25 cellular contexts compared by ENCODE assay signal in the genomic region with DNA sequence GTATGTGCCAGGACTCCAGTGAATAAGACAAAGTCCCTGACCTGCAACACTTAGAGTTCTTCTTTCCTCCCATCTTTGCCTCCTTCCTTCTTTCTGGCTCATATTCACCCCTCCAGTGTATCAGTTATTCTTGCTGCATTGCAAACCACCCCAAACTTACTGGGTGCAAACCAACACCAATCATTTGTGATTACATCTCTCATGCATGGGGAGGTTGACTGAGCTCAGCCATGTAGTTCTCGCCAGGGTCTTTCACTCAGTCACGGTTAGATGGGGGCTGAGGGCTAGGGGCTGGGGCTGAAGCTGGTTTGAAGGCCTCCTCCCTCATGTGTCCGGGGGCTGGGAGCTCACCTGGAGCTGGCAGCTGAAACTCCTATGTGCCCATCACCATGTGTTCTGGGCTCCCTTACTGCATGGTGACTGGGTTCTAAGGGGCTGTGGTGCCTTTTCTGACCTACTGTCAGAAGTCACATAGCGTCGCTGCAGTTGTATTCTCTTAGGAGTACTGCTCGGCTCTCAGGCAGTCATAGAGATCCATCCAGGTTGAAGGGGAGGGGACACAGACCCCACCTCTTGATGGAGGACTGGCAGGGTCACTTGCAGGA. TPM values are rescaled to one million over a fixed set of nuclear protein-coding genes. Genes with fewer than 3 reads are reported as not detected.
DNase-seq lines count a peak whose midpoint lies in the region; ATAC-seq and TF ChIP-seq lines count a peak whose summit lies in the region.
"Had no signal": no experiment of that assay in that cellular context is flagged by ENCODE, and none has a peak within 500 bp of the region (broad histone marks: within the 10 kb centered on the region; RNA-seq: fewer than 3 reads in every experiment).

No MANE protein-coding gene starts in this region.

- no peaks in the 10 kb centered on the region for H3K9me2 ChIP-seq in PC-3 (replicated peaks; ENCODE audit: low read length)

- no peaks in the 10 kb centered on the region for H3K27me3 ChIP-seq in BLaER1 treated with 17β-estradiol and CSF1 and Interleukin-3, amounts not matched to agents 10 nM and 100 nM
- peaks cover 0 to 44% (median 0%) of the 10 kb centered on the region in 4 donors for H3K27me3 ChIP-seq in esophagus squamous epithelium
- no peaks in the 10 kb centered on the region for H3K27me3 ChIP-seq in PC-3 (ENCODE audit: low read length)

- peak overlapping the region; percentile 79 to 92 (median 86) for H3K4me2 ChIP-seq in BLaER1 treated with 17β-estradiol and CSF1 and Interleukin-3, amounts not matched to agents 10 nM and 100 nM
- H3K4me2 ChIP-seq in PC-3 (ENCODE audit: low read length) = no peak overlapping the region
- H3K4me2 ChIP-seq: A549, KMS-11 had no signal

- H3K79me2 ChIP-seq in PC-3 (ENCODE audit: low read length) = no peaks in the 10 kb centered on the region

- H3K27ac ChIP-seq in BLaER1 treated with 17β-estradiol and CSF1 and Interleukin-3, amounts not matched to agents 10 nM and 100 nM = peak overlapping the region in 1 of 11 experiments; percentile 63; a peak in 3 of 22 replicates
- H3K27ac ChIP-seq in RWPE1 (peak overlapping the region; percentile 69), esophagus squamous epithelium (peak overlapping the region in 3 of 4 donors; percentile 0 to 68 (median 52)), PC-3 (ENCODE audit: low read length) (no peak overlapping the region)
- H3K27ac ChIP-seq: A549, GM23248, KMS-11, SK-N-MC had no signal

- H2AFZ ChIP-seq in PC-3 (ENCODE audit: low read length) = no peak overlapping the region
- H2AFZ ChIP-seq: GM23248 had no signal

- CTCF ChIA-PET in RWPE1 (lab: Yijun Ruan, JAX) = no interaction called here
- CTCF ChIA-PET in PC-3 (lab: Charles Lee) = no interaction called here

- BruUV-seq in PC-3 (replicated peaks; lab: Mats Ljungman, UMichigan) = no TSS peak

- WGBS in esophagus squamous epithelium, 2 donors = 96 to 100% methylated on average over 1 to 3 of the region's 6 CpGs

- H3K9me3 ChIP-seq in BLaER1 treated with 17β-estradiol and CSF1 and Interleukin-3, amounts not matched to agents 10 nM and 100 nM (replicated peaks in 1 of 11) = peaks cover 0 to 13% (median 8%) of the 10 kb centered on the region in 11 experiments; a peak in 12 of 22 replicates
- H3K9me3 ChIP-seq in esophagus squamous epithelium (no peaks in the 10 kb centered on the region), PC-3 (ENCODE audit: low read length) (no peaks in the 10 kb centered on the region)
- H3K9me3 ChIP-seq: A549 had no signal

- TF ChIP-seq CTCF in RWPE1 (conservative IDR thresholded peaks at IDR 0.05; ENCODE audit: low read depth) (no peak), esophagus squamous epithelium (IDR thresholded peaks at IDR 0.05) (no peak), PC-3 (conservative IDR thresholded peaks at IDR 0.05; ENCODE audit: low read depth, low read length) (no peak)

- H3F3A ChIP-seq in PC-3 (ENCODE audit: low read length, unreplicated experiment) = no peaks in the 10 kb centered on the region

- intact Hi-C loops in esophagus squamous epithelium (cut with DNase I) = no loop called here
- intact Hi-C loops in sciatic nerve (cut with DNase I) = no loop called here
- intact Hi-C loops in PC-3 (cut with micrococcal nuclease) = no loop called here

- peaks cover 0 to 10% (median 0%) of the 10 kb centered on the region in 11 experiments; a peak in 1 of 22 replicates for H4K20me1 ChIP-seq in BLaER1 treated with 17β-estradiol and CSF1 and Interleukin-3, amounts not matched to agents 10 nM and 100 nM
- no peaks in the 10 kb centered on the region for H4K20me1 ChIP-seq in PC-3 (ENCODE audit: low read length)

- ATAC-seq in sciatic nerve (no peak), HG03565 (IDR thresholded peaks at IDR 0.05; ENCODE audit: unreplicated experiment) (no peak), PC-3 (no peak)
- ATAC-seq: A549 had no signal

- POLR2A ChIA-PET in RWPE1 (lab: Yijun Ruan, JAX; ENCODE audit: low non-redundant PET) (no interaction called here), PC-3 (lab: Charles Lee; ENCODE audit: unreplicated experiment) (no interaction called here)

- no peak overlapping the region; a peak in 2 of 22 replicates for H3K9ac ChIP-seq in BLaER1 treated with 17β-estradiol and CSF1 and Interleukin-3, amounts not matched to agents 10 nM and 100 nM
- no peak overlapping the region for H3K9ac ChIP-seq in PC-3 (ENCODE audit: low read length)
- H3K9ac ChIP-seq: GM23248, KMS-11 had no signal

- DNase-seq in RWPE1 (ENCODE audit: low spot score) = no peak
- DNase-seq in esophagus squamous epithelium (lab: John Stamatoyannopoulos, UW) = no peak
- peak; percentile 22 for DNase-seq in sciatic nerve (ENCODE audit: low spot score)
- no peak for DNase-seq in SHP77 (lab: John Stamatoyannopoulos, UW)
- no peak for DNase-seq in erythroblast (lab: John Stamatoyannopoulos, UW)
- no peak for DNase-seq in PC-3
- DNase-seq: CD4-positive, CD25-positive, alpha-beta regulatory T cell; EL; GF-D8; GM23248; HCEC 1CT; IMR-90; NCI-H1105; NCI-H146; NCI-H2029; NCI-H226; NCI-H510A treated with DMSO at 0.1 percent for 48 hours; NCI-H748 treated with DMSO at 0.1 percent for 48 hours; SHP77 treated with DMSO at 0.1 percent for 48 hours had no signal

- H3K4me1 ChIP-seq in BLaER1 treated with 17β-estradiol and CSF1 and Interleukin-3, amounts not matched to agents 10 nM and 100 nM = peaks cover 51 to 60% (median 55%) of the 10 kb centered on the region in 10 experiments
- peaks cover 0 to 41% (median 17%) of the 10 kb centered on the region in 3 donors for H3K4me1 ChIP-seq in esophagus squamous epithelium
- H3K4me1 ChIP-seq in PC-3 (ENCODE audit: insufficient read depth, low read length) = no peaks in the 10 kb centered on the region
- H3K4me1 ChIP-seq: A549 had no signal

- no peak for TF ChIP-seq POLR2A in esophagus squamous epithelium (IDR thresholded peaks at IDR 0.05)
- no peak for TF ChIP-seq POLR2A in erythroblast (IDR thresholded peaks at IDR 0.05; ENCODE audit: low read length)

- no peak overlapping the region for H3K4me3 ChIP-seq in BLaER1 treated with 17β-estradiol and CSF1 and Interleukin-3, amounts not matched to agents 10 nM and 100 nM
- H3K4me3 ChIP-seq in esophagus squamous epithelium (no peak overlapping the region), PC-3 (ENCODE audit: low read length) (no peak overlapping the region)
- H3K4me3 ChIP-seq: A549, GM23248, SK-N-MC had no signal

- H3K36me3 ChIP-seq in BLaER1 treated with 17β-estradiol and CSF1 and Interleukin-3, amounts not matched to agents 10 nM and 100 nM = no peaks in the 10 kb centered on the region
- no peaks in the 10 kb centered on the region for H3K36me3 ChIP-seq in esophagus squamous epithelium
- H3K36me3 ChIP-seq in PC-3 (ENCODE audit: low read depth, low read length) = no peaks in the 10 kb centered on the region

RNA-seq across cellular contexts. Expression of gene CACNG2, which starts 35.0 kb away (rescaled TPM):
- not detected for total RNA-seq in esophagus squamous epithelium
- total RNA-seq in sciatic nerve = not detected
- total RNA-seq in PC-3 (2014; rRNA removed) = not detected in 2 replicates
- total RNA-seq: B cell; CD4-positive, CD25-positive, alpha-beta regulatory T cell; GM23248; IMR-90 had no signal

RNA-seq across cellular contexts. Expression of gene IFT27, which starts 37.4 kb away (rescaled TPM):
- total RNA-seq in esophagus squamous epithelium (1 to 10 TPM; 6.1 to 9.5 (median 8.1) TPM), sciatic nerve (23.9 TPM), PC-3 (2014; rRNA removed) (19.9 and 23.3 TPM in 2 replicates)
